8 cellular contexts compared by ENCODE assay signal in the genomic region with DNA sequence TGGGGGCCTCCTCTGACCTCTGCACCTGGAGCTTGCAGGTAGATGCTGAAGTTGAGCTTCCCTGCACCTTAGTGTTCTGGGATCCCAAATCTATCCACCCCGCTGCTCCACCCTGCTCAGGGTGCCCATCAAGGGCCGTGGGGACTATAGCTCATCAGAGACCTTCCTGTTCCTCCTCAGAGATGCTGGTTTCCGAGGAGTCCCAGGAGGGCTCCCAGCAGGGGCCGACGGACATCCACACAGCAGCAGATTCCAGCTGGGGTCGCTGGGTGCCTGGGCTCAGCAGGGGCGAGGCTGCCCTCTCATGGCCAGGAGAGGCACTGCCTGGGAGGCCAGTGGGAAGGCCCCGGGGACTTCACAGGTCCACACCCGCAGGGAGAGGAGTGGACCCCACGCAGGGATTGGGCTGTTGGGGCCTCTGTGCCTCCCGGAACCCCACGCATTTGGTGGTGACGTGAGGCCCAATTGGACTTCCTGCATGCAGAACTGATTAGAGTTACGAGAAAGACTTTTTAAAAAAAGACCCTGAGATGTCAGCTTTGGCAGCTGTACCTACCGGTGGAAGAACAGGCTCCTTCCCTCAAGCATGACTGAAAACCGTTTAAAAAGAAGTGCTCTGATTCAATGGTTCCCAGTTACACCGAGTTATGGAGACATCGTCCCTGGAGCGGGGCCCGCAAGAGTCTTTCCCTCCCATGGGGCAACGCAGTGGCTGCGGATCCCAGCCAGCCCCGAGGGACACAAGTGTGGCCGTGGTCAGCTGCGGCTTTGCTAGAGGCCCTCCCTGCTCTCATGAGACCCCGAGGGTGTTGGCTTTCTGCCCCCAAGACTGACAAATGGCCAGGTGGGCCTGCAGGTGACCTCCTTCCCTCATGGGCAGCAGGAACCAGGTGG. TPM values are rescaled to one million over a fixed set of nuclear protein-coding genes. Genes with fewer than 3 reads are reported as not detected.
DNase-seq lines count a peak whose midpoint lies in the region; ATAC-seq, FAIRE-seq and TF ChIP-seq lines count a peak whose summit lies in the region.

No MANE protein-coding gene starts in this region.

- H2BK20ac ChIP-seq in IMR-90 (ENCODE audit: low read depth, low read length), result no peak overlapping the region

- dilution Hi-C loops in IMR-90 (cut with HindIII; ENCODE audit: low sequenced_read_pairs, unreplicated experiment), result no loop called here

- TF ChIP-seq RAD21 in IMR-90 (IDR thresholded peaks at IDR 0.05; ENCODE audit: low read length), result peak; percentile 92

- H3K9ac ChIP-seq in IMR-90 (ENCODE audit: low read depth, low read length), result no peak overlapping the region

- no peak overlapping the region for H3K23ac ChIP-seq in IMR-90 (ENCODE audit: low read depth, low read length)

- no peak overlapping the region for H3K14ac ChIP-seq in IMR-90 (replicated peaks; ENCODE audit: low read depth, low read length)

- in situ Hi-C loops in IMR-90 (cut with MboI; ENCODE audit: low sequenced_read_pairs), result loop anchor here (10.0 to 25.0 kb wide), 2 partner anchors 112 to 330 kb away; no protein-coding TSS in a partner anchor
- in situ Hi-C loops in transverse colon (cut with MboI; ENCODE audit: low pct_ligation_motif_present in 1 of 4, low pct_unique_long_range_greater_than_20kb in 1 of 4, low sequenced_read_pairs in 3 of 4), result loop anchor here in 3 of 4 donors (10.0 kb wide), 2 partner anchors 112 to 122 kb away; no protein-coding TSS in a partner anchor

- H4K91ac ChIP-seq in IMR-90 (ENCODE audit: insufficient read depth, low read depth, low read length), result no peak overlapping the region

- no TSS peak for BruUV-seq in IMR-90 (replicated peaks; lab: Mats Ljungman, UMichigan)

- H3K27ac ChIP-seq in IMR-90 (ENCODE audit: insufficient read depth, low read length) (no peak overlapping the region), RWPE2 (ENCODE audit: poor library complexity, severe bottlenecking) (peak overlapping the region; percentile 2), foreskin keratinocyte (no peak overlapping the region), pancreas (peak overlapping the region in 1 of 4 donors; percentile 23), transverse colon (peak overlapping the region in 3 of 4 donors; percentile 34 to 53 (median 35))

- POLR2A ChIA-PET in IMR-90 (lab: Charles Lee; ENCODE audit: unreplicated experiment), result no interaction called here

- peak; percentile 99 for TF ChIP-seq CTCF in BE2C (IDR thresholded peaks at IDR 0.05; ENCODE audit: low read depth, low read length)
- peak; percentile 95 for TF ChIP-seq CTCF in IMR-90 (conservative IDR thresholded peaks at IDR 0.05; ENCODE audit: low read depth, low read length)
- TF ChIP-seq CTCF in RWPE2 (IDR thresholded peaks at IDR 0.05; ENCODE audit: poor library complexity, severe bottlenecking), result peak; percentile 100
- TF ChIP-seq CTCF in foreskin keratinocyte (conservative IDR thresholded peaks at IDR 0.05), result peak; percentile 92
- peak; percentile 78 to 99 (median 92) for TF ChIP-seq CTCF in pancreas (IDR thresholded peaks at IDR 0.05)
- peak; percentile 85 to 97 (median 96) for TF ChIP-seq CTCF in transverse colon (IDR thresholded peaks at IDR 0.05)

- no peak overlapping the region for H4K8ac ChIP-seq in IMR-90 (ENCODE audit: low read depth in 2 of 2, low read length in 2 of 2)

- no peak overlapping the region for H3K18ac ChIP-seq in IMR-90 (ENCODE audit: low read depth, low read length)

- H3K79me1 ChIP-seq in IMR-90 (ENCODE audit: low read depth in 1 of 2, low read length in 2 of 2), result no peaks in the 10 kb centered on the region

- TF ChIP-seq EP300 in transverse colon (IDR thresholded peaks at IDR 0.05; ENCODE audit: low read depth), result no peak

- peak; percentile 99 for ATAC-seq in IMR-90 (ENCODE audit: low read depth)
- ATAC-seq in RWPE2 (ENCODE audit: low read depth), result peak; percentile 93
- ATAC-seq in foreskin keratinocyte, result peak; percentile 78
- ATAC-seq in pancreas, result peak; percentile 84 to 98 (median 95)

- H3K36me3 ChIP-seq in BE2C (no peaks in the 10 kb centered on the region), IMR-90 (ENCODE audit: control insufficient read depth, insufficient read depth, low read length) (no peaks in the 10 kb centered on the region), RWPE2 (ENCODE audit: low read depth) (no peaks in the 10 kb centered on the region), pancreas (no peaks in the 10 kb centered on the region), transverse colon (no peaks in the 10 kb centered on the region)

- intact Hi-C loops in IMR-90 (cut with micrococcal nuclease) (loop anchor here (1.0 kb wide), 2 partner anchors 117 to 207 kb away; no protein-coding TSS in a partner anchor), pancreas (cut with DNase I) (loop anchor here in 2 of 3 donors (5.0 kb wide), 3 partner anchors 105 to 120 kb away; no protein-coding TSS in a partner anchor), transverse colon (cut with DNase I; ENCODE audit: low total_unique reads) (loop anchor here (2.0 to 10.0 kb wide), 2 partner anchors 118 to 202 kb away; no protein-coding TSS in a partner anchor)

- peak overlapping the region; percentile 57 for H2AFZ ChIP-seq in IMR-90 (replicated peaks; ENCODE audit: low read length, poor library complexity)

- FAIRE-seq in GM19239 (lab: Jason Lieb, UNC) (no peak), pancreas (lab: Jason Lieb, UNC) (no peak)

- no peaks in the 10 kb centered on the region for H4K20me1 ChIP-seq in IMR-90 (ENCODE audit: insufficient read depth, low read length)

- H3K27me3 ChIP-seq in BE2C (no peaks in the 10 kb centered on the region), IMR-90 (ENCODE audit: control insufficient read depth, insufficient read depth, low read length) (peaks cover 22% of the 10 kb centered on the region), RWPE2 (ENCODE audit: insufficient read depth, poor library complexity, severe bottlenecking) (no peaks in the 10 kb centered on the region), foreskin keratinocyte (peaks cover 10% of the 10 kb centered on the region), pancreas (no peaks in the 10 kb centered on the region), transverse colon (no peaks in the 10 kb centered on the region)

- H2AK9ac ChIP-seq in IMR-90 (replicated peaks; ENCODE audit: low read depth, low read length, poor library complexity), result peak overlapping the region; percentile 77

- CTCF ChIA-PET in IMR-90 (lab: Yijun Ruan, JAX), result interaction anchor here (0.7 to 1.5 kb wide), 5 partner anchors 9 to 117 kb away, joined by 3 to 7 read pairs (median 3); no protein-coding TSS in a partner anchor

- DNase-seq in BE2C, result peak; percentile 90
- peak; percentile 93 for DNase-seq in GM19239 (ENCODE audit: insufficient read length, low spot score)
- peak; percentile 49 for DNase-seq in IMR-90
- peak; percentile 93 for DNase-seq in RWPE2 (ENCODE audit: low spot score)
- DNase-seq in activated gamma-delta T cell treated with anti-CD3 and anti-CD28 coated beads, Interleukin-2, amount 50 U/mL, for 16 hours (ENCODE audit: low read depth), result peak; percentile 56
- peak in 1 of 2 donors; percentile 25 for DNase-seq in foreskin keratinocyte
- peak in 4 of 6 donors; percentile 69 to 90 (median 84) for DNase-seq in pancreas
- DNase-seq in transverse colon, result peak; percentile 80

- H4K5ac ChIP-seq in IMR-90 (ENCODE audit: low read depth, low read length), result no peak overlapping the region

- H2BK120ac ChIP-seq in IMR-90 (ENCODE audit: low read depth, low read length), result no peak overlapping the region

- no peak for TF ChIP-seq POLR2A in IMR-90 (IDR thresholded peaks at IDR 0.05; ENCODE audit: low read depth, low read length)
- no peak for TF ChIP-seq POLR2A in transverse colon (IDR thresholded peaks at IDR 0.05)

- no peak overlapping the region for H3K56ac ChIP-seq in IMR-90 (ENCODE audit: extremely low read depth, insufficient read depth, low read length)

- no peak overlapping the region for H3K4me2 ChIP-seq in IMR-90 (ENCODE audit: low read depth, low read length)

- H3K4me1 ChIP-seq in BE2C, result no peaks in the 10 kb centered on the region; the same call in none of the 2 replicates
- H3K4me1 ChIP-seq in IMR-90 (ENCODE audit: control insufficient read depth, insufficient read depth, low read length), result no peaks in the 10 kb centered on the region; the same call in 1 of the 2 replicates
- H3K4me1 ChIP-seq in RWPE2 (ENCODE audit: insufficient read depth, poor library complexity, severe bottlenecking), result peaks cover 13% of the 10 kb centered on the region
- H3K4me1 ChIP-seq in foreskin keratinocyte, result no peaks in the 10 kb centered on the region
- H3K4me1 ChIP-seq in pancreas, result no peaks in the 10 kb centered on the region
- peaks cover 0 to 15% (median 7%) of the 10 kb centered on the region in 4 donors for H3K4me1 ChIP-seq in transverse colon

- H3K9me1 ChIP-seq in IMR-90 (ENCODE audit: insufficient read depth, low read length), result no peaks in the 10 kb centered on the region

- H2BK5ac ChIP-seq in IMR-90 (ENCODE audit: low read depth, low read length, poor library complexity, severe bottlenecking), result no peak overlapping the region

- H3K9me3 ChIP-seq in BE2C (no peaks in the 10 kb centered on the region), IMR-90 (ENCODE audit: control insufficient read depth, insufficient read depth, low read length) (no peaks in the 10 kb centered on the region), RWPE2 (ENCODE audit: severe bottlenecking) (no peaks in the 10 kb centered on the region), pancreas (no peaks in the 10 kb centered on the region), transverse colon (no peaks in the 10 kb centered on the region)

- H2BK15ac ChIP-seq in IMR-90 (ENCODE audit: low read depth, low read length), result no peak overlapping the region

- H3K4me3 ChIP-seq in BE2C (ENCODE audit: low read depth, low read length) (no peak overlapping the region), IMR-90 (ENCODE audit: insufficient read depth, low read depth, low read length) (no peak overlapping the region), RWPE2 (ENCODE audit: severe bottlenecking) (no peak overlapping the region), pancreas (no peak overlapping the region), transverse colon (no peak overlapping the region)

- H2AK5ac ChIP-seq in IMR-90 (ENCODE audit: low read depth, low read length), result no peak overlapping the region

- 38% methylated on average over 6 of the region's 26 CpGs; no CpG with 5 or more reads in 1 of the 2 experiments for WGBS in IMR-90 (ENCODE audit: extremely low coverage in 2 of 2, insufficient read length in 1 of 2), 2 experiments
- 29 to 34% methylated on average over 26 of the region's 26 CpGs for WGBS in pancreas, 2 donors
- 37% methylated on average over 25 of the region's 26 CpGs; no CpG with 5 or more reads in 1 of the 2 donors for WGBS in transverse colon (ENCODE audit: low coverage in 1 of 2), 2 donors

- no peak overlapping the region for H3K4ac ChIP-seq in IMR-90 (ENCODE audit: low read depth, low read length)

RNA-seq across cellular contexts. Expression of a gene that starts 25.3 kb away (rescaled TPM):
- 15.3 TPM for polyA plus RNA-seq in BE2C (2012; ENCODE audit: insufficient read depth, insufficient read length, low read depth)
- total RNA-seq in IMR-90 (2012; rRNA removed), result 0.56 and 0.72 TPM in 2 replicates
- polyA plus RNA-seq in IMR-90 (2012; rRNA removed), result 1.1 and 1.5 TPM in 2 replicates
- polyA plus RNA-seq in IMR-90 (2012; cell fraction: cytosol; rRNA removed), result 1.1 TPM in 2 replicates
- 2.1 and 5.3 TPM in 2 replicates for polyA plus RNA-seq in IMR-90 (2012; cell fraction: nucleus; rRNA removed; ENCODE audit: low replicate concordance)
- total RNA-seq in foreskin keratinocyte, result 2.3 and 2.4 TPM in 2 replicates
- polyA plus RNA-seq in foreskin keratinocyte, result 1.5 and 1.9 TPM in 2 replicates
- total RNA-seq in pancreas, result 1 to 10 TPM; 1.2 to 5.1 (median 1.8) TPM
- polyA plus RNA-seq in pancreas, result 10 to 100 TPM in 1 of 2 donors, 1 to 10 TPM in 1; 7.4 to 15.9 TPM
- 100 to 1,000 TPM in 1 of 4 donors, 10 to 100 TPM in 3; 13.7 to 375 (median 60.0) TPM for total RNA-seq in transverse colon

Comparison
In these comparisons a context has a peak if more than half of its experiments do, and no peak if none do; other contexts are left out.
1. H3K27ac ChIP-seq: peak in RWPE2 (single experiment) and transverse colon (3 of 4); none in IMR-90 (single experiment) and foreskin keratinocyte (single experiment).
2. Peak in every context shown above with its lines, with median percentiles within 50 percentile points of each other: CTCF ChIP-seq and ATAC-seq.